Comparison of ENCODE assay signal across 1 cellular context in genomic region chr2:94970353-94970752, GRCh38.
TF ChIP-seq lines count a peak whose summit lies in the region.

No MANE protein-coding gene starts in this region.

TF ChIP-seq in GM23338, 12 proteins besides CTCF, POLR2A, EP300 and RAD21:
- TF ChIP-seq ZNF462 (CRISPR knock-in tag; IDR thresholded peaks at IDR 0.05) (no peak), STAT1 (IDR thresholded peaks at IDR 0.05; ENCODE audit: unreplicated experiment) (no peak), ZNF331 (CRISPR knock-in tag; IDR thresholded peaks at IDR 0.05; ENCODE audit: low read depth) (no peak), CREB1 (CRISPR knock-in tag; IDR thresholded peaks at IDR 0.05; ENCODE audit: low read depth) (no peak), POLR2AphosphoS5 (IDR thresholded peaks at IDR 0.05; ENCODE audit: low read depth) (no peak), EZH2 (IDR thresholded peaks at IDR 0.05; ENCODE audit: low read depth, unreplicated experiment) (no peak), JUNB (IDR thresholded peaks at IDR 0.05; ENCODE audit: unreplicated experiment) (no peak), ETS1 (IDR thresholded peaks at IDR 0.05) (no peak), ZNF114 (CRISPR knock-in tag; IDR thresholded peaks at IDR 0.05) (no peak), EZH2phosphoT487 (IDR thresholded peaks at IDR 0.05; ENCODE audit: unreplicated experiment) (no peak)
- TF ChIP-seq, protein P1, sequence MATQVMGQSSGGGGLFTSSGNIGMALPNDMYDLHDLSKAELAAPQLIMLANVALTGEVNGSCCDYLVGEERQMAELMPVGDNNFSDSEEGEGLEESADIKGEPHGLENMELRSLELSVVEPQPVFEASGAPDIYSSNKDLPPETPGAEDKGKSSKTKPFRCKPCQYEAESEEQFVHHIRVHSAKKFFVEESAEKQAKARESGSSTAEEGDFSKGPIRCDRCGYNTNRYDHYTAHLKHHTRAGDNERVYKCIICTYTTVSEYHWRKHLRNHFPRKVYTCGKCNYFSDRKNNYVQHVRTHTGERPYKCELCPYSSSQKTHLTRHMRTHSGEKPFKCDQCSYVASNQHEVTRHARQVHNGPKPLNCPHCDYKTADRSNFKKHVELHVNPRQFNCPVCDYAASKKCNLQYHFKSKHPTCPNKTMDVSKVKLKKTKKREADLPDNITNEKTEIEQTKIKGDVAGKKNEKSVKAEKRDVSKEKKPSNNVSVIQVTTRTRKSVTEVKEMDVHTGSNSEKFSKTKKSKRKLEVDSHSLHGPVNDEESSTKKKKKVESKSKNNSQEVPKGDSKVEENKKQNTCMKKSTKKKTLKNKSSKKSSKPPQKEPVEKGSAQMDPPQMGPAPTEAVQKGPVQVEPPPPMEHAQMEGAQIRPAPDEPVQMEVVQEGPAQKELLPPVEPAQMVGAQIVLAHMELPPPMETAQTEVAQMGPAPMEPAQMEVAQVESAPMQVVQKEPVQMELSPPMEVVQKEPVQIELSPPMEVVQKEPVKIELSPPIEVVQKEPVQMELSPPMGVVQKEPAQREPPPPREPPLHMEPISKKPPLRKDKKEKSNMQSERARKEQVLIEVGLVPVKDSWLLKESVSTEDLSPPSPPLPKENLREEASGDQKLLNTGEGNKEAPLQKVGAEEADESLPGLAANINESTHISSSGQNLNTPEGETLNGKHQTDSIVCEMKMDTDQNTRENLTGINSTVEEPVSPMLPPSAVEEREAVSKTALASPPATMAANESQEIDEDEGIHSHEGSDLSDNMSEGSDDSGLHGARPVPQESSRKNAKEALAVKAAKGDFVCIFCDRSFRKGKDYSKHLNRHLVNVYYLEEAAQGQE (IDR thresholded peaks at IDR 0.05; ENCODE audit: unreplicated experiment), result no peak
